In genomic region chr7:37494940-37495339, GRCh38 we compare ENCODE assay signal across 13 cellular contexts. TPM values are rescaled to one million over a fixed set of nuclear protein-coding genes. Genes with fewer than 3 reads are reported as not detected.
DNase-seq lines count a peak whose midpoint lies in the region; ATAC-seq and TF ChIP-seq lines count a peak whose summit lies in the region.
"Had no signal": no experiment of that assay in that cellular context is flagged by ENCODE, and none has a peak within 500 bp of the region (broad histone marks: within the 10 kb centered on the region; RNA-seq: fewer than 3 reads in every experiment).

No MANE protein-coding gene starts in this region.

- H3K9me3 Mint-ChIP-seq in activated T-helper 17 cell treated with anti-CD3 and anti-CD28 coated beads, Interleukin-2, amount 50 U/mL, for 72 hours = no peaks in the 10 kb centered on the region
- H3K9me3 Mint-ChIP-seq in activated naive CD8-positive, alpha-beta T cell treated with anti-CD3 and anti-CD28 coated beads for 36 hours = no peaks in the 10 kb centered on the region

- no peaks in the 10 kb centered on the region for H3K4me1 Mint-ChIP-seq in activated T-helper 17 cell treated with anti-CD3 and anti-CD28 coated beads, Interleukin-2, amount 50 U/mL, for 72 hours
- H3K4me1 Mint-ChIP-seq in activated naive CD8-positive, alpha-beta T cell treated with anti-CD3 and anti-CD28 coated beads for 36 hours = peaks cover 6% of the 10 kb centered on the region

- peak; percentile 53 for ATAC-seq in GM21390 (IDR thresholded peaks at IDR 0.05; ENCODE audit: unreplicated experiment)
- ATAC-seq in activated T-helper 17 cell treated with anti-CD3 and anti-CD28 coated beads, Interleukin-2, amount 50 U/mL, for 72 hours (replicated peaks) = peak; percentile 21
- ATAC-seq in HG03045 (IDR thresholded peaks at IDR 0.05; ENCODE audit: unreplicated experiment) = no peak

- H3K27ac Mint-ChIP-seq in activated T-helper 17 cell treated with anti-CD3 and anti-CD28 coated beads, Interleukin-2, amount 50 U/mL, for 72 hours = no peak overlapping the region
- H3K27ac Mint-ChIP-seq in activated naive CD8-positive, alpha-beta T cell treated with anti-CD3 and anti-CD28 coated beads for 36 hours = no peak overlapping the region

- H3K4me3 Mint-ChIP-seq in activated T-helper 17 cell treated with anti-CD3 and anti-CD28 coated beads, Interleukin-2, amount 50 U/mL, for 72 hours = no peak overlapping the region
- H3K4me3 Mint-ChIP-seq in activated naive CD8-positive, alpha-beta T cell treated with anti-CD3 and anti-CD28 coated beads for 36 hours = no peak overlapping the region

- H3K36me3 Mint-ChIP-seq in activated T-helper 17 cell treated with anti-CD3 and anti-CD28 coated beads, Interleukin-2, amount 50 U/mL, for 72 hours (ENCODE audit: low read depth) = no peaks in the 10 kb centered on the region
- no peaks in the 10 kb centered on the region for H3K36me3 Mint-ChIP-seq in activated naive CD8-positive, alpha-beta T cell treated with anti-CD3 and anti-CD28 coated beads for 36 hours

- no peaks in the 10 kb centered on the region for H3K27me3 Mint-ChIP-seq in activated T-helper 17 cell treated with anti-CD3 and anti-CD28 coated beads, Interleukin-2, amount 50 U/mL, for 72 hours
- H3K27me3 Mint-ChIP-seq in activated naive CD8-positive, alpha-beta T cell treated with anti-CD3 and anti-CD28 coated beads for 36 hours = no peaks in the 10 kb centered on the region

- DNase-seq in GM12865 (ENCODE audit: low read depth) (peak; percentile 41), HT1080 (ENCODE audit: low read depth) (peak; percentile 15), NCI-H1105 treated with DMSO at 0.1 percent for 48 hours (lab: John Stamatoyannopoulos, UW) (no peak), NCI-H1417 (lab: John Stamatoyannopoulos, UW) (no peak)
- DNase-seq in activated naive CD8-positive, alpha-beta T cell treated with anti-CD3 and anti-CD28 coated beads for 36 hours = no peak
- DNase-seq: activated effector memory CD4-positive, alpha-beta T cell treated with anti-CD3 and anti-CD28 coated beads, Interleukin-2, amount 50 U/mL, for 16 hours; stimulated activated CD8-positive, alpha-beta memory T cell treated with anti-CD3 and anti-CD28 coated beads, Interleukin-4, amount 100 ng/mL, for 48 hours had no signal

- no peak overlapping the region for H3K4me3 ChIP-seq in GM12865 (ENCODE audit: low read depth, low read length)
- H3K4me3 ChIP-seq: cardiac muscle cell, SK-N-MC had no signal

- no peak for TF ChIP-seq CTCF in GM12865 (IDR thresholded peaks at IDR 0.05; ENCODE audit: insufficient read depth, low read depth, low read length, missing control alignments)

RNA-seq across cellular contexts. Expression of gene ELMO1, which starts 46.3 kb away (rescaled TPM):
- total RNA-seq in HT1080 (2014; rRNA removed; shearing (Covaris generic)) = 6.2 and 12.3 TPM in 2 replicates
- polyA plus RNA-seq in HT1080 (2015; cell fraction: cytosol; rRNA removed) = 10.5 and 15.5 TPM in 2 replicates
- 14.0 and 17.4 TPM in 2 replicates for polyA plus RNA-seq in HT1080 (2015; cell fraction: nucleus; rRNA removed)
- total RNA-seq in activated T-helper 17 cell treated with anti-CD3 and anti-CD28 coated beads, Interleukin-2, amount 50 U/mL, for 72 hours = 100 to 1,000 TPM in 1 of 2 donors, 10 to 100 TPM in 1; 77.4 to 106 TPM
- total RNA-seq in activated naive CD8-positive, alpha-beta T cell treated with anti-CD3 and anti-CD28 coated beads for 36 hours = 10 to 100 TPM; 68.0 to 74.4 TPM
- total RNA-seq: osteocyte had no signal

Comparison
In these comparisons a context has a peak if more than half of its experiments do, and no peak if none do; other contexts are left out.
1. DNase-seq: peak in GM12865 (single experiment) and HT1080 (single experiment); none in activated naive CD8-positive, alpha-beta T cell treated with anti-CD3 and anti-CD28 coated beads for 36 hours (single experiment), NCI-H1105 treated with DMSO at 0.1 percent for 48 hours (single experiment) and NCI-H1417 (0 of 3).